1 cellular context compared by ENCODE assay signal in genomic region chr13:112346173-112346898, GRCh38.
A peak's percentile ranks its signal among the peaks of the same experiment; 100 is the strongest.
TF ChIP-seq lines count a peak whose summit lies in the region.

No MANE protein-coding gene starts in this region.

TF ChIP-seq in WTC11, 78 proteins besides CTCF, POLR2A, EP300 and RAD21:
- no peak for TF ChIP-seq ATF2 (CRISPR knock-in tag; IDR thresholded peaks at IDR 0.05; ENCODE audit: borderline replicate concordance, low read depth)
- TF ChIP-seq ETV6 (CRISPR knock-in tag; IDR thresholded peaks at IDR 0.05) = 0 out of 2 replicates have a peak, but pooled peaks have one; percentile 32
TF ChIP-seq in WTC11: peak in this region for 1.
